Comparison of ENCODE assay signal across 10 cellular contexts in genomic region chr13:78875792-78876580, GRCh38.
DNase-seq lines count a peak whose midpoint lies in the region; ATAC-seq and TF ChIP-seq lines count a peak whose summit lies in the region.
"Had no signal": no experiment of that assay in that cellular context is flagged by ENCODE, and none has a peak within 500 bp of the region (broad histone marks: within the 10 kb centered on the region; RNA-seq: fewer than 3 reads in every experiment).

No MANE protein-coding gene starts in this region.

- peak; percentile 3 for DNase-seq in activated naive CD8-positive, alpha-beta T cell treated with anti-CD3 and anti-CD28 coated beads for 36 hours
- DNase-seq in activated naive CD8-positive, alpha-beta T cell treated with anti-CD3 and anti-CD28 coated beads, Interleukin-2, amount 50 U/mL, for 24 hours, result no peak
- DNase-seq in HEK293T (ENCODE audit: extremely low spot score) (peak; percentile 48), NCI-H526 treated with DMSO at 0.1 percent for 48 hours (lab: John Stamatoyannopoulos, UW) (peak; percentile 14), T-helper 17 cell (no peak)
- no peak for DNase-seq in stimulated activated effector memory CD8-positive, alpha-beta T cell treated with anti-CD3 and anti-CD28 coated beads, Interleukin-12 subunit alpha, Interleukin-12 subunit beta, amount 100 ng/mL, for 72 hours (ENCODE audit: low spot score in 2 of 2)
- no peak for DNase-seq in stimulated activated naive CD4-positive, alpha-beta T cell (lab: John Stamatoyannopoulos, UW)
- DNase-seq: adrenal gland had no signal

- no peaks in the 10 kb centered on the region for H3K36me3 Mint-ChIP-seq in activated naive CD8-positive, alpha-beta T cell treated with anti-CD3 and anti-CD28 coated beads for 36 hours
- no peaks in the 10 kb centered on the region for H3K36me3 Mint-ChIP-seq in activated naive CD8-positive, alpha-beta T cell treated with anti-CD3 and anti-CD28 coated beads, Interleukin-2, amount 50 U/mL, for 24 hours (ENCODE audit: low read depth)
- no peaks in the 10 kb centered on the region for H3K36me3 Mint-ChIP-seq in stimulated activated effector memory CD8-positive, alpha-beta T cell treated with anti-CD3 and anti-CD28 coated beads, Interleukin-12 subunit alpha, Interleukin-12 subunit beta, amount 100 ng/mL, for 72 hours
- no peaks in the 10 kb centered on the region for H3K36me3 Mint-ChIP-seq in T-helper 17 cell (ENCODE audit: low read depth)

- H3K27ac Mint-ChIP-seq in activated naive CD8-positive, alpha-beta T cell treated with anti-CD3 and anti-CD28 coated beads for 36 hours, result no peak overlapping the region
- no peak overlapping the region for H3K27ac Mint-ChIP-seq in activated naive CD8-positive, alpha-beta T cell treated with anti-CD3 and anti-CD28 coated beads, Interleukin-2, amount 50 U/mL, for 24 hours
- no peak overlapping the region for H3K27ac Mint-ChIP-seq in stimulated activated effector memory CD8-positive, alpha-beta T cell treated with anti-CD3 and anti-CD28 coated beads, Interleukin-12 subunit alpha, Interleukin-12 subunit beta, amount 100 ng/mL, for 72 hours
- no peak overlapping the region for H3K27ac Mint-ChIP-seq in T-helper 17 cell

- no peak overlapping the region for H3K4me3 Mint-ChIP-seq in activated naive CD8-positive, alpha-beta T cell treated with anti-CD3 and anti-CD28 coated beads for 36 hours
- no peak overlapping the region for H3K4me3 Mint-ChIP-seq in activated naive CD8-positive, alpha-beta T cell treated with anti-CD3 and anti-CD28 coated beads, Interleukin-2, amount 50 U/mL, for 24 hours
- no peak overlapping the region for H3K4me3 Mint-ChIP-seq in stimulated activated effector memory CD8-positive, alpha-beta T cell treated with anti-CD3 and anti-CD28 coated beads, Interleukin-12 subunit alpha, Interleukin-12 subunit beta, amount 100 ng/mL, for 72 hours
- no peak overlapping the region for H3K4me3 Mint-ChIP-seq in T-helper 17 cell

- no peaks in the 10 kb centered on the region for H3K9me3 ChIP-seq in T-helper 17 cell (ENCODE audit: control insufficient read depth, low read length, poor library complexity, severe bottlenecking)
- H3K9me3 ChIP-seq: adrenal gland, SJSA1 had no signal

- POLR2A ChIA-PET in HEK293T (lab: Yijun Ruan, JAX), result no interaction called here

- H3K9me3 Mint-ChIP-seq in activated naive CD8-positive, alpha-beta T cell treated with anti-CD3 and anti-CD28 coated beads for 36 hours, result no peaks in the 10 kb centered on the region
- H3K9me3 Mint-ChIP-seq in activated naive CD8-positive, alpha-beta T cell treated with anti-CD3 and anti-CD28 coated beads, Interleukin-2, amount 50 U/mL, for 24 hours, result no peaks in the 10 kb centered on the region
- H3K9me3 Mint-ChIP-seq in stimulated activated effector memory CD8-positive, alpha-beta T cell treated with anti-CD3 and anti-CD28 coated beads, Interleukin-12 subunit alpha, Interleukin-12 subunit beta, amount 100 ng/mL, for 72 hours, result no peaks in the 10 kb centered on the region

- ATAC-seq in activated naive CD8-positive, alpha-beta T cell treated with anti-CD3 and anti-CD28 coated beads, Interleukin-2, amount 50 U/mL, for 24 hours, result no peak
- peak; percentile 41 for ATAC-seq in stimulated activated effector memory CD8-positive, alpha-beta T cell treated with anti-CD3 and anti-CD28 coated beads, Interleukin-12 subunit alpha, Interleukin-12 subunit beta, amount 100 ng/mL, for 72 hours
- ATAC-seq in T-helper 17 cell, result no peak
- ATAC-seq in SK-N-SH treated with all-trans-retinoic acid at 6 μM for 48 hours, result no peak

- peaks cover 2% of the 10 kb centered on the region for H3K27me3 Mint-ChIP-seq in activated naive CD8-positive, alpha-beta T cell treated with anti-CD3 and anti-CD28 coated beads for 36 hours
- H3K27me3 Mint-ChIP-seq in activated naive CD8-positive, alpha-beta T cell treated with anti-CD3 and anti-CD28 coated beads, Interleukin-2, amount 50 U/mL, for 24 hours, result peaks cover 3% of the 10 kb centered on the region
- peaks cover 3% of the 10 kb centered on the region for H3K27me3 Mint-ChIP-seq in T-helper 17 cell

- H3K4me1 Mint-ChIP-seq in activated naive CD8-positive, alpha-beta T cell treated with anti-CD3 and anti-CD28 coated beads for 36 hours, result no peaks in the 10 kb centered on the region
- no peaks in the 10 kb centered on the region for H3K4me1 Mint-ChIP-seq in activated naive CD8-positive, alpha-beta T cell treated with anti-CD3 and anti-CD28 coated beads, Interleukin-2, amount 50 U/mL, for 24 hours
- no peaks in the 10 kb centered on the region for H3K4me1 Mint-ChIP-seq in stimulated activated effector memory CD8-positive, alpha-beta T cell treated with anti-CD3 and anti-CD28 coated beads, Interleukin-12 subunit alpha, Interleukin-12 subunit beta, amount 100 ng/mL, for 72 hours
- H3K4me1 Mint-ChIP-seq in T-helper 17 cell, result no peaks in the 10 kb centered on the region

- CTCF ChIA-PET in HEK293T (lab: Yijun Ruan, JAX), result interaction anchor here (0.5 to 1.4 kb wide), 4 partner anchors 102 to 709 kb away, joined by 3 to 11 read pairs (median 4); no protein-coding TSS in a partner anchor

TF ChIP-seq in HEK293T, 16 proteins besides CTCF, POLR2A, EP300 and RAD21:
- TF ChIP-seq L3MBTL2 (conservative IDR thresholded peaks at IDR 0.05) (no peak), ELF4 (IDR thresholded peaks at IDR 0.05) (no peak), ZNF384 (IDR thresholded peaks at IDR 0.05) (no peak), LEF1 (IDR thresholded peaks at IDR 0.05; ENCODE audit: borderline replicate concordance) (no peak), FOXA1 (IDR thresholded peaks at IDR 0.05) (no peak), CTBP1 (IDR thresholded peaks at IDR 0.05; ENCODE audit: borderline replicate concordance) (no peak), NFRKB (IDR thresholded peaks at IDR 0.05) (no peak), SUZ12 (IDR thresholded peaks at IDR 0.05) (no peak), BHLHE40 (IDR thresholded peaks at IDR 0.05; ENCODE audit: borderline replicate concordance) (no peak), TARDBP (IDR thresholded peaks at IDR 0.05) (no peak), HDGF (IDR thresholded peaks at IDR 0.05; ENCODE audit: borderline replicate concordance) (no peak), FOXM1 (IDR thresholded peaks at IDR 0.05; ENCODE audit: borderline replicate concordance) (no peak), FOXK2 (IDR thresholded peaks at IDR 0.05) (no peak)
- TF ChIP-seq, protein P1, sequence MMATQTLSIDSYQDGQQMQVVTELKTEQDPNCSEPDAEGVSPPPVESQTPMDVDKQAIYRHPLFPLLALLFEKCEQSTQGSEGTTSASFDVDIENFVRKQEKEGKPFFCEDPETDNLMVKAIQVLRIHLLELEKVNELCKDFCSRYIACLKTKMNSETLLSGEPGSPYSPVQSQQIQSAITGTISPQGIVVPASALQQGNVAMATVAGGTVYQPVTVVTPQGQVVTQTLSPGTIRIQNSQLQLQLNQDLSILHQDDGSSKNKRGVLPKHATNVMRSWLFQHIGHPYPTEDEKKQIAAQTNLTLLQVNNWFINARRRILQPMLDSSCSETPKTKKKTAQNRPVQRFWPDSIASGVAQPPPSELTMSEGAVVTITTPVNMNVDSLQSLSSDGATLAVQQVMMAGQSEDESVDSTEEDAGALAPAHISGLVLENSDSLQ (IDR thresholded peaks at IDR 0.05), result no peak

TF ChIP-seq in SK-N-SH treated with all-trans-retinoic acid at 6 μM for 48 hours, 23 proteins besides CTCF, POLR2A, EP300 and RAD21:
- TF ChIP-seq ISL1 (CRISPR knock-in tag; IDR thresholded peaks at IDR 0.05) (no peak), BACH2 (CRISPR knock-in tag; IDR thresholded peaks at IDR 0.05; ENCODE audit: borderline replicate concordance) (no peak)

Comparison
In these comparisons a context has a peak if more than half of its experiments do, and no peak if none do; other contexts are left out.
1. DNase-seq: peak in activated naive CD8-positive, alpha-beta T cell treated with anti-CD3 and anti-CD28 coated beads for 36 hours (single experiment), HEK293T (single experiment) and NCI-H526 treated with DMSO at 0.1 percent for 48 hours (single experiment); none in activated naive CD8-positive, alpha-beta T cell treated with anti-CD3 and anti-CD28 coated beads, Interleukin-2, amount 50 U/mL, for 24 hours (single experiment), stimulated activated effector memory CD8-positive, alpha-beta T cell treated with anti-CD3 and anti-CD28 coated beads, Interleukin-12 subunit alpha, Interleukin-12 subunit beta, amount 100 ng/mL, for 72 hours (0 of 2), stimulated activated naive CD4-positive, alpha-beta T cell (0 of 6) and T-helper 17 cell (0 of 3).